Comparison of ENCODE assay signal across 29 cellular contexts in the genomic region with DNA sequence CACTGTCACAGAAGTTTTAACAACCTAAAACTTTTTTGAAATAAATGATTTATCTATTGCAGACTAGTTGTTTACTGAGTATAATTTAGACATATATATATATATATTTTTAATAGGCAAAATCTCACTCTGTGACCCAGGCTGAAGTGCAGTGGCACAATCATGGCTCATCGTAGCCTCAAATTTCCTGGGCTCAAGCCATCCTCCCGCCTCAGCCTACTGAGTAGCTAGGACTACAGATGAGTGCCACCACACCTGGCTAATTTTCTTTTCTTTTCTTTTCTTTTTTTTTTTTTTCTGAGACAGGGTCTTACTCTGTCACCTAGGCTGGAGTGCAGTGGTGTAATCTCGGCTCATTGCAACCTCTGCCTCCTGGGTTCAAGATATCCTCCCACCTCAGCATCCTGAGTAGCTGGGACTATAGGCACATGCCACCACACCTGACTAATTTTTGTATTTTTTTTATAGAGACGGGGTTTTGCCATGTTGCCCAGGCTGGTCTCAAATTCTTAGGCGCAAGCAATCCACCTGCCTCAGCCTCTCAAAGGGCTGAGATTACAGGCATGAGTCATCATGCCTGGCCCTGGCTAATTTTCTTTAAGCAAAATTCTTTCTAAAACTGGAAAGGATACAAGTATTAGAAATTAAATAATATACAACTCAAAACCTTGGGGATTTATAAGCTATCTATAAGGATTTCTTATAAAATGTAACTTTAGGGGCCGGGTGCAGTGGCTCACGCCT. TPM values are rescaled to one million over a fixed set of nuclear protein-coding genes. Genes with fewer than 3 reads are reported as not detected.
DNase-seq lines count a peak whose midpoint lies in the region; TF ChIP-seq lines count a peak whose summit lies in the region.
"Had no signal": no experiment of that assay in that cellular context is flagged by ENCODE, and none has a peak within 500 bp of the region (broad histone marks: within the 10 kb centered on the region; RNA-seq: fewer than 3 reads in every experiment).

No MANE protein-coding gene starts in this region.

- H3K9me3 Mint-ChIP-seq in activated naive CD4-positive, alpha-beta T cell treated with anti-CD3 and anti-CD28 coated beads, Interleukin-2, amount 50 U/mL, for 24 hours: peaks cover under 1% of the 10 kb centered on the region
- H3K9me3 Mint-ChIP-seq: activated CD4-positive, alpha-beta memory T cell treated with anti-CD3 and anti-CD28 coated beads for 36 hours; activated naive CD8-positive, alpha-beta T cell treated with anti-CD3 and anti-CD28 coated beads, Interleukin-2, amount 50 U/mL, for 24 hours; natural killer cell had no signal

- no peaks in the 10 kb centered on the region for H3K27me3 Mint-ChIP-seq in activated naive CD4-positive, alpha-beta T cell treated with anti-CD3 and anti-CD28 coated beads, Interleukin-2, amount 50 U/mL, for 24 hours
- H3K27me3 Mint-ChIP-seq: activated CD4-positive, alpha-beta memory T cell treated with anti-CD3 and anti-CD28 coated beads for 36 hours; activated naive CD8-positive, alpha-beta T cell treated with anti-CD3 and anti-CD28 coated beads, Interleukin-2, amount 50 U/mL, for 24 hours; progenitor cell of endocrine pancreas had no signal

- TF ChIP-seq CTCF in choroid plexus epithelial cell (conservative IDR thresholded peaks at IDR 0.05; ENCODE audit: low read depth, low read length): no peak

- DNase-seq in activated naive CD4-positive, alpha-beta T cell (lab: John Stamatoyannopoulos, UW): no peak
- peak; percentile 51 for DNase-seq in M059J (ENCODE audit: low read depth)
- peak; percentile 19 for DNase-seq in choroid plexus epithelial cell (ENCODE audit: low read depth)
- DNase-seq in NCI-H1930 (lab: John Stamatoyannopoulos, UW): no peak
- DNase-seq in activated CD8-positive, alpha-beta memory T cell treated with anti-CD3 and anti-CD28 coated beads, Interleukin-2, amount 50 U/mL, for 48 hours: no peak
- no peak for DNase-seq in NCI-H524 (lab: John Stamatoyannopoulos, UW)
- DNase-seq: ACHN; activated CD4-positive, alpha-beta memory T cell treated with anti-CD3 and anti-CD28 coated beads for 36 hours; activated naive CD8-positive, alpha-beta T cell treated with anti-CD3 and anti-CD28 coated beads, Interleukin-2, amount 50 U/mL, for 24 hours; BE2C; caudate nucleus; cortex of kidney; DMS153; GF-D8; head of caudate nucleus; natural killer cell; NCI-H146; NCI-H524 treated with DMSO at 0.1 percent for 48 hours; nucleus accumbens; OCI-M1; right lobe of liver; stimulated activated CD4-positive, alpha-beta T cell treated with anti-CD3 and anti-CD28 coated beads, Interleukin-12 subunit alpha, Interleukin-12 subunit beta, amount 100 ng/mL, for 4 hours; stimulated activated CD4-positive, alpha-beta T cell treated with anti-CD3 and anti-CD28 coated beads, Interleukin-4, amount 100 ng/mL, for 1 hour; stomach; T-helper 2 cell had no signal

- no peak overlapping the region for H3K4me3 ChIP-seq in choroid plexus epithelial cell (ENCODE audit: low read depth, low read length)
- H3K4me3 ChIP-seq: right lobe of liver, SK-N-MC, stomach had no signal

- H3K4me3 Mint-ChIP-seq in activated naive CD4-positive, alpha-beta T cell treated with anti-CD3 and anti-CD28 coated beads, Interleukin-2, amount 50 U/mL, for 24 hours: peak overlapping the region; percentile 71
- H3K4me3 Mint-ChIP-seq: activated CD4-positive, alpha-beta memory T cell treated with anti-CD3 and anti-CD28 coated beads for 36 hours; mesothelial cell of epicardium; natural killer cell had no signal

- peaks cover 64% of the 10 kb centered on the region for H3K4me1 Mint-ChIP-seq in activated naive CD4-positive, alpha-beta T cell treated with anti-CD3 and anti-CD28 coated beads, Interleukin-2, amount 50 U/mL, for 24 hours
- H3K4me1 Mint-ChIP-seq: mesothelial cell of epicardium had no signal

- no peaks in the 10 kb centered on the region for H3K36me3 Mint-ChIP-seq in activated naive CD4-positive, alpha-beta T cell treated with anti-CD3 and anti-CD28 coated beads, Interleukin-2, amount 50 U/mL, for 24 hours
- H3K36me3 Mint-ChIP-seq: natural killer cell had no signal

- peak overlapping the region; percentile 51 for H3K27ac Mint-ChIP-seq in activated naive CD4-positive, alpha-beta T cell treated with anti-CD3 and anti-CD28 coated beads, Interleukin-2, amount 50 U/mL, for 24 hours
- H3K27ac Mint-ChIP-seq: activated CD4-positive, alpha-beta memory T cell treated with anti-CD3 and anti-CD28 coated beads for 36 hours; activated naive CD8-positive, alpha-beta T cell treated with anti-CD3 and anti-CD28 coated beads, Interleukin-2, amount 50 U/mL, for 24 hours; mesothelial cell of epicardium; natural killer cell; progenitor cell of endocrine pancreas had no signal

RNA-seq across cellular contexts. Expression of a gene that starts 23.1 kb away (rescaled TPM):
- 8.0 and 13.3 TPM in 2 replicates for total RNA-seq in M059J (2014; rRNA removed; shearing (Covaris generic))

Comparison
In these comparisons a context has a peak if more than half of its experiments do, and no peak if none do; other contexts are left out.
1. DNase-seq: peak in M059J (single experiment) and choroid plexus epithelial cell (single experiment); none in activated naive CD4-positive, alpha-beta T cell (0 of 4), NCI-H1930 (0 of 2), activated CD8-positive, alpha-beta memory T cell treated with anti-CD3 and anti-CD28 coated beads, Interleukin-2, amount 50 U/mL, for 48 hours (single experiment) and NCI-H524 (0 of 2).